Comparison of ENCODE assay signal across 14 cellular contexts in the genomic region with DNA sequence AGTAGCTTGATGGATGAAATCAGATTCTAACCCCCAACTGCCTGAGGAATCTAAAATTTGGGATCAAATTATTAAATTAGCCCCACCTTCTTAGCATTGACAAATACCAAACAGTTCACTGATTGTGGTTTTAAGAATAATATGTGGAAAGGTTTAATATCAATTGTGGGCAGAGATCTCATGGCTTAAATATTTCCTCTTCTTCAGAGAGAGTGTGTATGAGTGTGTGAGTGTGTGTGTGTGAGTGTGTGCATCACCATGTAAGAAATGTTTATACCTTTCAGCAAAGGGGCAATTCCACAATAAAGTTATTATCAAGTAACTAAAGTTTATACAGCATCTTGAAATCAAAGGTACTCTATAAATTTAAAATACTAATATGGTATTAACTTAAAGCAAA. TPM values are rescaled to one million over a fixed set of nuclear protein-coding genes. Genes with fewer than 3 reads are reported as not detected.
DNase-seq lines count a peak whose midpoint lies in the region; ATAC-seq, FAIRE-seq and TF ChIP-seq lines count a peak whose summit lies in the region.
"Had no signal": no experiment of that assay in that cellular context is flagged by ENCODE, and none has a peak within 500 bp of the region (broad histone marks: within the 10 kb centered on the region; RNA-seq: fewer than 3 reads in every experiment).

No MANE protein-coding gene starts in this region.

- TF ChIP-seq POLR2A in ovary (IDR thresholded peaks at IDR 0.05) = no peak

- H3K27me3 Mint-ChIP-seq in CD4-positive, alpha-beta T cell = no peaks in the 10 kb centered on the region
- H3K27me3 Mint-ChIP-seq: activated CD4-positive, alpha-beta memory T cell treated with anti-CD3 and anti-CD28 coated beads for 36 hours had no signal

- H3K4ac ChIP-seq in neuronal stem cell (ENCODE audit: low read length) = no peak overlapping the region

- no peak for ATAC-seq in CD4-positive, alpha-beta T cell (ENCODE audit: poor library complexity)
- ATAC-seq in pancreas = no peak
- ATAC-seq: K562 had no signal

- H2BK15ac ChIP-seq in neuronal stem cell (ENCODE audit: low read length) = no peak overlapping the region

- no peak for DNase-seq in CD4-positive, alpha-beta T cell
- DNase-seq in MG63 (no peak), bronchial epithelial cell (ENCODE audit: low read depth) (peak; percentile 65), lung microvascular endothelial cell (ENCODE audit: low read depth in 2 of 2) (peak; percentile 39 to 79), neuronal stem cell (ENCODE audit: low spot score) (no peak), ovary (no peak), iPS-NIHi11 (ENCODE audit: low spot score) (no peak), pancreas (no peak)
- DNase-seq: activated CD4-positive, alpha-beta memory T cell treated with anti-CD3 and anti-CD28 coated beads for 36 hours; amygdala; COR-L47 had no signal

- H4K91ac ChIP-seq in neuronal stem cell (ENCODE audit: low read depth, low read length, poor library complexity) = no peak overlapping the region

- H2BK5ac ChIP-seq in neuronal stem cell (ENCODE audit: low read length) = no peak overlapping the region

- FAIRE-seq in bronchial epithelial cell (lab: Jason Lieb, UNC) (no peak), pancreas (lab: Jason Lieb, UNC) (no peak)
- FAIRE-seq: GM12892, K562 had no signal

- CTCF ChIA-PET in CD4-positive, alpha-beta T cell (lab: Charles Lee) = no interaction called here

- no peak overlapping the region for H2BK120ac ChIP-seq in neuronal stem cell (ENCODE audit: low read depth, low read length)

- no peak overlapping the region for H2AFZ ChIP-seq in neuronal stem cell (ENCODE audit: low read length)

- H3K27me3 ChIP-seq in CD4-positive, alpha-beta T cell (ENCODE audit: control insufficient read depth, insufficient read depth, low read length) = no peaks in the 10 kb centered on the region
- H3K27me3 ChIP-seq in MG63 (no peaks in the 10 kb centered on the region), bronchial epithelial cell (ENCODE audit: control insufficient read depth, insufficient read depth, low read length) (no peaks in the 10 kb centered on the region), neuronal stem cell (ENCODE audit: control insufficient read depth in 3 of 3, insufficient read depth in 3 of 3, low read depth in 1 of 3, low read length in 3 of 3) (peaks cover 0 to 16% (median 8%) of the 10 kb centered on the region in 3 experiments), ovary (no peaks in the 10 kb centered on the region), pancreas (no peaks in the 10 kb centered on the region)

- no peak overlapping the region for H3K23ac ChIP-seq in neuronal stem cell (ENCODE audit: low read depth, low read length, poor library complexity)

- peaks cover 1% of the 10 kb centered on the region for H3K79me1 ChIP-seq in neuronal stem cell (ENCODE audit: low read depth, low read length)

- no peak overlapping the region for H3K27ac ChIP-seq in CD4-positive, alpha-beta T cell (ENCODE audit: low read depth, low read length)
- H3K27ac ChIP-seq in neuronal stem cell (replicated peaks; ENCODE audit: low read length) (no peak overlapping the region), ovary (no peak overlapping the region), pancreas (no peak overlapping the region)

- H3K14ac ChIP-seq in neuronal stem cell (ENCODE audit: low read length) = no peak overlapping the region

- peaks cover 2 to 10% of the 10 kb centered on the region in 2 donors for H3K4me1 ChIP-seq in neuronal stem cell (ENCODE audit: control insufficient read depth in 2 of 2, insufficient read depth in 1 of 2, low read depth in 1 of 2, low read length in 2 of 2)
- peaks cover 4% of the 10 kb centered on the region for H3K4me1 ChIP-seq in ovary (ENCODE audit: insufficient read depth)
- peaks cover 0 to 26% (median 17%) of the 10 kb centered on the region in 3 donors for H3K4me1 ChIP-seq in pancreas

- peaks cover 49% of the 10 kb centered on the region for H3K36me3 ChIP-seq in MG63
- H3K36me3 ChIP-seq in bronchial epithelial cell (ENCODE audit: control insufficient read depth, insufficient read depth, low read length) = no peaks in the 10 kb centered on the region
- H3K36me3 ChIP-seq in neuronal stem cell (replicated peaks in 1 of 2; ENCODE audit: control insufficient read depth in 2 of 2, insufficient read depth in 2 of 2, low read length in 2 of 2) = no peaks in the 10 kb centered on the region
- no peaks in the 10 kb centered on the region for H3K36me3 ChIP-seq in ovary
- no peaks in the 10 kb centered on the region for H3K36me3 ChIP-seq in pancreas

- peaks cover 19% of the 10 kb centered on the region for H3K36me3 Mint-ChIP-seq in CD4-positive, alpha-beta T cell (ENCODE audit: low read depth)

- no peak overlapping the region for H3K9ac ChIP-seq in neuronal stem cell (ENCODE audit: low read depth, low read length, poor library complexity)

- no peak overlapping the region for H2BK12ac ChIP-seq in neuronal stem cell (ENCODE audit: low read length)

- POLR2A ChIA-PET in CD4-positive, alpha-beta T cell (lab: Charles Lee) = interaction anchor here (1.5 kb wide), 1 partner anchor 12 kb away, joined by 3 read pairs; no protein-coding TSS in a partner anchor

- H3K4me3 Mint-ChIP-seq in CD4-positive, alpha-beta T cell = peak overlapping the region; percentile 40
- H3K4me3 Mint-ChIP-seq: activated CD4-positive, alpha-beta memory T cell treated with anti-CD3 and anti-CD28 coated beads for 36 hours had no signal

- H3K4me1 Mint-ChIP-seq in CD4-positive, alpha-beta T cell (ENCODE audit: low read depth) = peaks cover 69% of the 10 kb centered on the region

- H3K4me3 ChIP-seq in MG63 (peak overlapping the region; percentile 58), bronchial epithelial cell (ENCODE audit: low read depth, low read length) (no peak overlapping the region), neuronal stem cell (ENCODE audit: low read length in 2 of 2) (no peak overlapping the region), ovary (no peak overlapping the region), pancreas (no peak overlapping the region)
- H3K4me3 ChIP-seq: K562, lung had no signal

- no peak for TF ChIP-seq EP300 in ovary (IDR thresholded peaks at IDR 0.05)

- no peaks in the 10 kb centered on the region for H3K9me3 Mint-ChIP-seq in CD4-positive, alpha-beta T cell

- no peak overlapping the region for H2AK5ac ChIP-seq in neuronal stem cell (ENCODE audit: low read depth, low read length)

- TF ChIP-seq CTCF in CD4-positive, alpha-beta T cell (IDR thresholded peaks at IDR 0.05) = no peak
- TF ChIP-seq CTCF in bronchial epithelial cell (IDR thresholded peaks at IDR 0.05; ENCODE audit: insufficient read depth, low read length, severe bottlenecking) (no peak), ovary (IDR thresholded peaks at IDR 0.05) (no peak), pancreas (IDR thresholded peaks at IDR 0.05) (no peak)

- no peaks in the 10 kb centered on the region for H3K9me3 ChIP-seq in CD4-positive, alpha-beta T cell (ENCODE audit: control insufficient read depth, low read length)
- peaks cover 5% of the 10 kb centered on the region; the same call in 1 of the 2 replicates for H3K9me3 ChIP-seq in MG63
- peaks cover 0 to 15% of the 10 kb centered on the region in 2 donors for H3K9me3 ChIP-seq in neuronal stem cell (replicated peaks in 1 of 2; ENCODE audit: control insufficient read depth in 2 of 2, insufficient read depth in 1 of 2, low read depth in 1 of 2, low read length in 2 of 2)
- H3K9me3 ChIP-seq in ovary = no peaks in the 10 kb centered on the region
- H3K9me3 ChIP-seq in pancreas = no peaks in the 10 kb centered on the region

- no peak overlapping the region for H4K8ac ChIP-seq in neuronal stem cell (ENCODE audit: low read depth, low read length)

- peak overlapping the region; percentile 43 for H3K27ac Mint-ChIP-seq in CD4-positive, alpha-beta T cell
- H3K27ac Mint-ChIP-seq: activated CD4-positive, alpha-beta memory T cell treated with anti-CD3 and anti-CD28 coated beads for 36 hours had no signal

- no peak overlapping the region for H3K4me2 ChIP-seq in neuronal stem cell (ENCODE audit: insufficient read depth, low read length, poor library complexity, severe bottlenecking)

- H3K18ac ChIP-seq in neuronal stem cell (ENCODE audit: low read length) = no peak overlapping the region

- intact Hi-C loops in CD4-positive, alpha-beta T cell (cut with DNase I, micrococcal nuclease) = no loop called here
- intact Hi-C loops in ovary (cut with DNase I) = no loop called here
- intact Hi-C loops in pancreas (cut with DNase I) = loop anchor here in 1 of 3 donors (5.0 kb wide), 1 partner anchor 162 kb away; the partner anchor contains the start of gene POLG2

RNA-seq across cellular contexts. Expression of gene SMURF2, which starts 3.2 kb away (rescaled TPM):
- 10 to 100 TPM; 28.0 to 29.7 TPM for total RNA-seq in CD4-positive, alpha-beta T cell
- 154 and 184 TPM in 2 replicates for total RNA-seq in MG63 (2014; rRNA removed; shearing (Covaris generic); ENCODE audit: low replicate concordance)
- total RNA-seq in bronchial epithelial cell (40.6 and 52.4 TPM in 2 replicates), lung microvascular endothelial cell (57.5 and 65.4 TPM in 2 replicates), ovary (10 to 100 TPM; 16.4 to 29.0 (median 24.6) TPM), pancreas (10 to 100 TPM in 2 of 6 donors, 1 to 10 TPM in 4; 6.6 to 17.1 (median 8.5) TPM)
- 12.0 TPM for polyA plus RNA-seq in neuronal stem cell (2013, experiment 1 of 2)
- 12.6 TPM for polyA plus RNA-seq in neuronal stem cell (2013, experiment 2 of 2)
- polyA plus RNA-seq in ovary (10 to 100 TPM in 1 of 2 donors, 1 to 10 TPM in 1; 9.9 to 18.4 TPM), pancreas (1 to 10 TPM; 3.0 to 6.0 TPM)

Comparison
In these comparisons a context has a peak if more than half of its experiments do, and no peak if none do; other contexts are left out.
1. DNase-seq: peak in bronchial epithelial cell (single experiment) and lung microvascular endothelial cell (2 of 2); none in CD4-positive, alpha-beta T cell (0 of 10), MG63 (single experiment), neuronal stem cell (single experiment), ovary (0 of 5), iPS-NIHi11 (single experiment) and pancreas (0 of 6).